In the genomic region with DNA sequence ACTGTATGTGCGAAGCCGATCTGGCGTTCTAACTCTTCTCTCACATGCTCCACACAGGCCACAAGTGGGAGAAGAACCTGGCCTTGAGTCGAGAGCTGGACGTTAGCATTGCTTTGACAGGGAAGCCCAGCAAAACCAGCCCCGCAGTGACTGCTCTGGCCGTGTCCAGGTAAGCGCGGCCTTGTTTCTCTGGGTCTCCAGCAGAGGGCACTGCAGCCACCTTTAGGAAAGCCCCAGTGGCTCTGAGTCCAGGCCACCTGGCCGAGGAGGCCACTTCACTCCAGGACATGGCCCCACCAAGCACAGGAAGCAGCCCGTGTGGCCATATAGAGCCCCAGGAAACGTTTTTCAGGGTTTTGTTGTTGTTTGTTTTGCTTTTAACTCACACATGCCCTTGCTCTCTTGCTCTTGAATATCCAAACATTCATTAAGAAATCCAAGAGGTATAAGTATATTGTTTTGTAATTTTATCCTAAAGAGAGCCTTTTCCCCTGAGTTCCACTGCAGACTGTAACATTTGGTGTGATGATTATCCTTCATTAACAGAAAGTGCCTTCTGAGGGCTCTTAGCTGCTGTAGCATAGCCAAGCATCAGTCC, we compare ENCODE assay signal across 8 cellular contexts. TPM values are rescaled to one million over a fixed set of nuclear protein-coding genes. Genes with fewer than 3 reads are reported as not detected.
A peak's percentile ranks its signal among the peaks of the same experiment; 100 is the strongest.
DNase-seq lines count a peak whose midpoint lies in the region; ATAC-seq and TF ChIP-seq lines count a peak whose summit lies in the region.

No MANE protein-coding gene starts in this region.

- no peak for TF ChIP-seq EP300 in SK-N-SH (IDR thresholded peaks at IDR 0.05; ENCODE audit: borderline replicate concordance in 1 of 2, low read depth in 1 of 2, low read length in 1 of 2)
- TF ChIP-seq EP300 in transverse colon (IDR thresholded peaks at IDR 0.05; ENCODE audit: low read depth), result no peak

- H3K9ac ChIP-seq in SK-N-SH (no peak overlapping the region), Loucy (ENCODE audit: low read depth, low read length, poor library complexity, severe bottlenecking) (no peak overlapping the region)

- H2AFZ ChIP-seq in SK-N-SH (ENCODE audit: low read depth), result no peak overlapping the region
- peak overlapping the region; percentile 61; the same call in 1 of the 2 replicates for H2AFZ ChIP-seq in Loucy (ENCODE audit: low read length)

- H3K27ac ChIP-seq in SK-N-SH (ENCODE audit: low read depth in 2 of 2, low read length in 1 of 2), result no peak overlapping the region
- no peak overlapping the region for H3K27ac ChIP-seq in transverse colon

- no peaks in the 10 kb centered on the region for H3K9me3 ChIP-seq in SK-N-SH
- H3K9me3 ChIP-seq in Loucy (ENCODE audit: insufficient read depth, low read depth, low read length), result no peaks in the 10 kb centered on the region
- H3K9me3 ChIP-seq in mucosa of descending colon, result no peaks in the 10 kb centered on the region
- H3K9me3 ChIP-seq in transverse colon, result no peaks in the 10 kb centered on the region

- ATAC-seq in SK-N-SH treated with all-trans-retinoic acid at 6 μM for 48 hours (no peak), mucosa of descending colon (peak; percentile 81), GM18873 (IDR thresholded peaks at IDR 0.05; ENCODE audit: low FRiP score, unreplicated experiment) (no peak)

- TF ChIP-seq POLR2A in transverse colon (IDR thresholded peaks at IDR 0.05), result no peak

- TF ChIP-seq RAD21 in SK-N-SH (IDR thresholded peaks at IDR 0.05; ENCODE audit: low read length), result peak; percentile 89

- peak overlapping the region in 1 of 2 experiments; percentile 42; a peak in 1 of 4 replicates for H3K4me3 ChIP-seq in SK-N-SH (ENCODE audit: low read depth in 2 of 2, low read length in 1 of 2)
- H3K4me3 ChIP-seq in Loucy (ENCODE audit: low read length, poor library complexity, severe bottlenecking), result no peak overlapping the region
- H3K4me3 ChIP-seq in epithelial cell of esophagus (ENCODE audit: low read length), result no peak overlapping the region
- H3K4me3 ChIP-seq in mucosa of descending colon, result no peak overlapping the region
- no peak overlapping the region for H3K4me3 ChIP-seq in transverse colon

- H3K36me3 ChIP-seq in SK-N-SH (replicated peaks in 1 of 2; ENCODE audit: control insufficient read depth in 1 of 2, insufficient read depth in 2 of 2, low read length in 1 of 2) (no peaks in the 10 kb centered on the region), Loucy (ENCODE audit: insufficient read depth, low read length) (no peaks in the 10 kb centered on the region), mucosa of descending colon (ENCODE audit: low read depth) (no peaks in the 10 kb centered on the region), transverse colon (no peaks in the 10 kb centered on the region)

- intact Hi-C loops in mucosa of descending colon (cut with DNase I, micrococcal nuclease), result loop anchor here in 1 of 2 donors (10.0 kb wide), 1 partner anchor 183 kb away; no protein-coding TSS in a partner anchor
- intact Hi-C loops in transverse colon (cut with DNase I; ENCODE audit: low total_unique reads), result loop anchor here (5.0 kb wide), 1 partner anchor 181 kb away; no protein-coding TSS in a partner anchor

- TF ChIP-seq CTCF in SK-N-SH (IDR thresholded peaks at IDR 0.05), result peak; percentile 57
- TF ChIP-seq CTCF in Loucy (conservative IDR thresholded peaks at IDR 0.05; ENCODE audit: low read length), result peak; percentile 94
- TF ChIP-seq CTCF in epithelial cell of esophagus (IDR thresholded peaks at IDR 0.05; ENCODE audit: insufficient read depth, low read depth, low read length, missing control alignments), result peak; percentile 67
- peak; percentile 58 for TF ChIP-seq CTCF in mucosa of descending colon (IDR thresholded peaks at IDR 0.05)
- peak; percentile 57 to 77 (median 69) for TF ChIP-seq CTCF in transverse colon (IDR thresholded peaks at IDR 0.05)

- no peaks in the 10 kb centered on the region for H3K9me2 ChIP-seq in SK-N-SH
- no peaks in the 10 kb centered on the region for H3K9me2 ChIP-seq in Loucy (replicated peaks; ENCODE audit: low read depth, low read length)

- H4K20me1 ChIP-seq in SK-N-SH (ENCODE audit: insufficient read depth) (no peaks in the 10 kb centered on the region), Loucy (ENCODE audit: insufficient read depth, low read length, poor library complexity, severe bottlenecking) (no peaks in the 10 kb centered on the region)

- DNase-seq in SK-N-SH (peak; percentile 85), epithelial cell of esophagus (ENCODE audit: low read depth) (peak; percentile 28), mucosa of descending colon (peak in 2 of 3 donors; percentile 52 to 58), transverse colon (peak; percentile 51)
- DNase-seq in activated CD4-positive, alpha-beta T cell treated with anti-CD3 and anti-CD28 coated beads, Interleukin-2, amount 50 U/mL, for 1 hour, result peak; percentile 13

- H3K4me2 ChIP-seq in SK-N-SH (no peak overlapping the region), Loucy (ENCODE audit: low read depth, low read length, poor library complexity, severe bottlenecking) (no peak overlapping the region)

- H3K79me2 ChIP-seq in SK-N-SH (ENCODE audit: insufficient read depth) (no peaks in the 10 kb centered on the region), Loucy (ENCODE audit: insufficient read depth, low read length) (no peaks in the 10 kb centered on the region)

- WGBS in SK-N-SH (ENCODE audit: low lambda C conversion rate), result 37% methylated on average over 12 of the region's 12 CpGs
- WGBS in transverse colon (ENCODE audit: low coverage in 1 of 2), 2 donors, result 35% methylated on average over 12 of the region's 12 CpGs; no CpG with 5 or more reads in 1 of the 2 donors

- no peaks in the 10 kb centered on the region; a peak in 1 of 4 replicates for H3K4me1 ChIP-seq in SK-N-SH (ENCODE audit: control insufficient read depth in 1 of 2, insufficient read depth in 2 of 2, low read depth in 1 of 2, low read length in 1 of 2)
- no peaks in the 10 kb centered on the region for H3K4me1 ChIP-seq in Loucy (ENCODE audit: insufficient read depth, low read length, poor library complexity, severe bottlenecking)
- no peaks in the 10 kb centered on the region for H3K4me1 ChIP-seq in mucosa of descending colon (ENCODE audit: low read depth)
- no peaks in the 10 kb centered on the region for H3K4me1 ChIP-seq in transverse colon

- POLR2A ChIA-PET in SK-N-SH (lab: Yijun Ruan, JAX), result no interaction called here

- CTCF ChIA-PET in SK-N-SH (lab: Yijun Ruan, JAX), result interaction anchor here (0.6 to 2.3 kb wide), 39 partner anchors 9 to 547 kb away, joined by 3 to 14 read pairs (median 3); no protein-coding TSS in a partner anchor

- H3K27me3 ChIP-seq in SK-N-SH (ENCODE audit: insufficient read depth), result no peaks in the 10 kb centered on the region
- H3K27me3 ChIP-seq in Loucy (ENCODE audit: insufficient read depth, low read length, poor library complexity, severe bottlenecking), result no peaks in the 10 kb centered on the region
- H3K27me3 ChIP-seq in transverse colon, result no peaks in the 10 kb centered on the region

- in situ Hi-C loops in transverse colon (cut with MboI; ENCODE audit: low pct_ligation_motif_present in 1 of 4, low pct_unique_long_range_greater_than_20kb in 1 of 4, low sequenced_read_pairs in 3 of 4), result loop anchor here (25.0 kb wide), 1 partner anchor 531 kb away; no protein-coding TSS in a partner anchor

- no peaks in the 10 kb centered on the region for H3F3A ChIP-seq in SK-N-SH (replicated peaks; ENCODE audit: insufficient read depth)
- H3F3A ChIP-seq in Loucy (ENCODE audit: low read depth), result no peaks in the 10 kb centered on the region

TF ChIP-seq in SK-N-SH, 30 proteins besides CTCF, POLR2A, EP300 and RAD21:
- peak; percentile 80 for TF ChIP-seq SMC3 (IDR thresholded peaks at IDR 0.05; ENCODE audit: low read depth, low read length)
- no peak for TF ChIP-seq JUND (IDR thresholded peaks at IDR 0.05)
- 0 out of 2 replicates have a peak, but pooled peaks have one; percentile 32 for TF ChIP-seq MXI1 (IDR thresholded peaks at IDR 0.05; ENCODE audit: low read depth, low read length)
TF ChIP-seq in SK-N-SH: peak in this region for 2.

TF ChIP-seq in SK-N-SH treated with all-trans-retinoic acid at 6 μM for 48 hours, 23 proteins besides CTCF, POLR2A, EP300 and RAD21 (continues in another document):
- TF ChIP-seq CSRNP3 (CRISPR knock-in tag; IDR thresholded peaks at IDR 0.05), result no peak
- no peak for TF ChIP-seq CSDC2 (CRISPR knock-in tag; IDR thresholded peaks at IDR 0.05)
- TF ChIP-seq ZNF565 (CRISPR knock-in tag; conservative IDR thresholded peaks at IDR 0.05; ENCODE audit: low read depth), result no peak
- TF ChIP-seq PPARA (CRISPR knock-in tag; IDR thresholded peaks at IDR 0.05; ENCODE audit: borderline replicate concordance), result no peak
- no peak for TF ChIP-seq OSR1 (CRISPR knock-in tag; IDR thresholded peaks at IDR 0.05)
- TF ChIP-seq TOX (CRISPR knock-in tag; IDR thresholded peaks at IDR 0.05; ENCODE audit: borderline replicate concordance), result no peak
- TF ChIP-seq TCF4 (CRISPR knock-in tag; IDR thresholded peaks at IDR 0.05; ENCODE audit: borderline replicate concordance), result no peak
- no peak for TF ChIP-seq SNAI2 (CRISPR knock-in tag; IDR thresholded peaks at IDR 0.05)
- no peak for TF ChIP-seq ZNF70 (CRISPR knock-in tag; IDR thresholded peaks at IDR 0.05)
- no peak for TF ChIP-seq ZFP30 (CRISPR knock-in tag; IDR thresholded peaks at IDR 0.05)
- TF ChIP-seq ZNF8 (CRISPR knock-in tag; IDR thresholded peaks at IDR 0.05), result no peak
- no peak for TF ChIP-seq GLIS3 (CRISPR knock-in tag; IDR thresholded peaks at IDR 0.05)
- no peak for TF ChIP-seq ISL1 (CRISPR knock-in tag; IDR thresholded peaks at IDR 0.05)
- no peak for TF ChIP-seq ARNTL (CRISPR knock-in tag; IDR thresholded peaks at IDR 0.05; ENCODE audit: borderline replicate concordance, low read depth)
- TF ChIP-seq ZC3H10 (CRISPR knock-in tag; IDR thresholded peaks at IDR 0.05), result no peak
- TF ChIP-seq BACH2 (CRISPR knock-in tag; IDR thresholded peaks at IDR 0.05; ENCODE audit: borderline replicate concordance), result no peak

RNA-seq across cellular contexts. Expression of gene LRRC18, which starts 41.8 kb away (rescaled TPM):
- polyA plus RNA-seq in SK-N-SH (2012; rRNA removed), result not detected in 2 replicates
- not detected in 2 replicates for polyA plus RNA-seq in SK-N-SH (2012; cell fraction: cytosol; rRNA removed)
- polyA plus RNA-seq in SK-N-SH (2012; cell fraction: nucleus; rRNA removed), result not detected in 2 replicates
- total RNA-seq in mucosa of descending colon (not detected), transverse colon (not detected)

Comparison
In these comparisons a context has a peak if more than half of its experiments do, and no peak if none do; other contexts are left out.
1. DNase-seq: peak in every context shown above with its lines; median percentile 85 in SK-N-SH; 55 in mucosa of descending colon; 51 in transverse colon; 28 in epithelial cell of esophagus; 13 in activated CD4-positive, alpha-beta T cell treated with anti-CD3 and anti-CD28 coated beads, Interleukin-2, amount 50 U/mL, for 1 hour.